Comparison of ENCODE assay signal across 2 cellular contexts in genomic region chr5:43706576-43706975, GRCh38.
DNase-seq lines count a peak whose midpoint lies in the region; ATAC-seq, FAIRE-seq and TF ChIP-seq lines count a peak whose summit lies in the region.
"Not testable (repeated sequence)": the region's sequence is repeated elsewhere in the genome, so short reads cannot be mapped to it uniquely, and the experiment has no call there.

No MANE protein-coding gene starts in this region.

- H3K36me3 ChIP-seq in HEK293 (ENCODE audit: control insufficient read depth in 2 of 2, insufficient read depth in 1 of 2, low read length in 2 of 2) = peaks cover 0 to 12% of the 10 kb centered on the region in 2 experiments; a peak in 1 of 3 replicates
- H3K36me3 ChIP-seq in K562 (ENCODE audit: control insufficient read depth, insufficient read depth, low read length) = peaks cover 27% of the 10 kb centered on the region; the same call in 2 of the 3 replicates

- 88% methylated on average over 1 of the region's 1 CpG for WGBS in K562 (ENCODE audit: insufficient coverage, low coverage, missing lambda C conversion rate)

- H2AFZ ChIP-seq in K562 (ENCODE audit: low read depth, low read length) = not testable (repeated sequence)

- intact Hi-C loops in K562 (cut with micrococcal nuclease) = not testable (repeated sequence)

- TF ChIP-seq RAD21 in K562 (CRISPR knock-in tag; conservative IDR thresholded peaks at IDR 0.05 in 1 of 2, IDR thresholded peaks at IDR 0.05 in 1 of 2) = not testable (repeated sequence)

- FAIRE-seq in K562 (lab: Jason Lieb, UNC) = not testable (repeated sequence)

- not testable (repeated sequence) for H3K9me3 ChIP-seq in HEK293 (ENCODE audit: control insufficient read depth, insufficient read depth, low read depth, low read length); K562 (replicated peaks; ENCODE audit: control insufficient read depth, insufficient read depth, low read depth, low read length)

- H3K4me3 ChIP-seq in HEK293 (ENCODE audit: low read depth, low read length); K562: not testable (repeated sequence)

- H3K27me3 ChIP-seq in K562 (ENCODE audit: control insufficient read depth in 2 of 2, insufficient read depth in 2 of 2, low read length in 2 of 2) = not testable (repeated sequence)

- in situ Hi-C loops in K562 (cut with MboI) = not testable (repeated sequence)

- not testable (repeated sequence) for H3K9ac ChIP-seq in K562 (ENCODE audit: insufficient read depth in 1 of 2, low read depth in 2 of 2, low read length in 2 of 2)

- TF ChIP-seq EP300 in K562 (IDR thresholded peaks at IDR 0.05; ENCODE audit: low read length) = not testable (repeated sequence)

- not testable (repeated sequence) for H3K27ac ChIP-seq in HEK293 (ENCODE audit: extremely low read depth, low read depth, low read length); K562 (ENCODE audit: extremely low read depth, low read depth, low read length)

- not testable (repeated sequence) for H3K79me2 ChIP-seq in K562 (ENCODE audit: control insufficient read depth, insufficient read depth, low read length)

- BruUV-seq in K562 (replicated peaks; lab: Mats Ljungman, UMichigan) = not testable (repeated sequence)

- not testable (repeated sequence) for H3K9me1 ChIP-seq in K562 (ENCODE audit: control insufficient read depth, insufficient read depth, low read length)

- not testable (repeated sequence) for DNase-seq in K562 (ENCODE audit: extremely low read depth in 1 of 4, low spot score in 3 of 4)

- POLR2A ChIA-PET in HEK293 (lab: Yijun Ruan, JAX); K562 (lab: Yijun Ruan, JAX): not testable (repeated sequence)

- CTCF ChIA-PET in HEK293 (lab: Yijun Ruan, JAX) (interaction anchor here (0.7 kb wide), 1 partner anchor 92 kb away, joined by 4 read pairs; no protein-coding TSS in a partner anchor), K562 (lab: Yijun Ruan, JAX; ENCODE audit: low intra/inter-chr PET ratio) (interaction anchor here (0.7 kb wide), 1 partner anchor 626 kb away, joined by 4 read pairs; no protein-coding TSS in a partner anchor)

- not testable (repeated sequence) for ATAC-seq in K562

- TF ChIP-seq POLR2A in K562 (conservative IDR thresholded peaks at IDR 0.05) = not testable (repeated sequence)

- not testable (repeated sequence) for H4K20me1 ChIP-seq in K562 (replicated peaks; ENCODE audit: control insufficient read depth, insufficient read depth, low read length)

- TF ChIP-seq CTCF in HEK293 (tag by site-specific recombination; IDR thresholded peaks at IDR 0.05); K562 (IDR thresholded peaks at IDR 0.05 in 2 of 3, conservative IDR thresholded peaks at IDR 0.05 in 1 of 3; ENCODE audit: insufficient read depth in 2 of 3, low read depth in 1 of 3, low read length in 3 of 3): not testable (repeated sequence)

- H3K4me1 ChIP-seq in HEK293 (ENCODE audit: control insufficient read depth, insufficient read depth, low read length); K562 (replicated peaks in 1 of 2; ENCODE audit: control insufficient read depth in 2 of 2, insufficient read depth in 2 of 2, low read length in 2 of 2): not testable (repeated sequence)

- H3K4me2 ChIP-seq in K562 (ENCODE audit: insufficient read depth, low read length) = not testable (repeated sequence)

TF ChIP-seq in HEK293, 187 proteins besides CTCF, POLR2A, EP300 and RAD21:
- TF ChIP-seq ZNF146 (tag by site-specific recombination; IDR thresholded peaks at IDR 0.05) = peak; percentile 98

TF ChIP-seq in K562, 482 proteins besides CTCF, POLR2A, EP300 and RAD21:
- TF ChIP-seq RBM25 (IDR thresholded peaks at IDR 0.05; ENCODE audit: low read depth, low read length, severe bottlenecking) (peak; percentile 7), KDM1A (IDR thresholded peaks at IDR 0.05) (peak in 1 of 2 experiments; percentile 46; a peak in 2 of 4 replicates), ZNF146 (CRISPR knock-in tag; IDR thresholded peaks at IDR 0.05; ENCODE audit: unreplicated experiment) (peak; percentile 73)
